In genomic region chr11:86500500-86501170, GRCh38 we compare ENCODE assay signal across 1 cellular context.
TF ChIP-seq lines count a peak whose summit lies in the region.

No MANE protein-coding gene starts in this region.

TF ChIP-seq in K562, 482 proteins besides CTCF, POLR2A, EP300 and RAD21 (continued from another document):
- TF ChIP-seq CUX1 (CRISPR knock-in tag; IDR thresholded peaks at IDR 0.05) (no peak), TCF7L2 (IDR thresholded peaks at IDR 0.05; ENCODE audit: low read depth, low read length) (no peak), PHF8 (IDR thresholded peaks at IDR 0.05; ENCODE audit: borderline replicate concordance, low read length) (no peak), ZMIZ1 (IDR thresholded peaks at IDR 0.05; ENCODE audit: low read depth in 2 of 2, low read length in 2 of 2) (0 out of 4 replicates have a peak, but pooled peaks of 1 of the 2 experiments have one; percentile 23), ZNF165 (CRISPR knock-in tag; IDR thresholded peaks at IDR 0.05; ENCODE audit: borderline replicate concordance) (no peak)
